In the genomic region with DNA sequence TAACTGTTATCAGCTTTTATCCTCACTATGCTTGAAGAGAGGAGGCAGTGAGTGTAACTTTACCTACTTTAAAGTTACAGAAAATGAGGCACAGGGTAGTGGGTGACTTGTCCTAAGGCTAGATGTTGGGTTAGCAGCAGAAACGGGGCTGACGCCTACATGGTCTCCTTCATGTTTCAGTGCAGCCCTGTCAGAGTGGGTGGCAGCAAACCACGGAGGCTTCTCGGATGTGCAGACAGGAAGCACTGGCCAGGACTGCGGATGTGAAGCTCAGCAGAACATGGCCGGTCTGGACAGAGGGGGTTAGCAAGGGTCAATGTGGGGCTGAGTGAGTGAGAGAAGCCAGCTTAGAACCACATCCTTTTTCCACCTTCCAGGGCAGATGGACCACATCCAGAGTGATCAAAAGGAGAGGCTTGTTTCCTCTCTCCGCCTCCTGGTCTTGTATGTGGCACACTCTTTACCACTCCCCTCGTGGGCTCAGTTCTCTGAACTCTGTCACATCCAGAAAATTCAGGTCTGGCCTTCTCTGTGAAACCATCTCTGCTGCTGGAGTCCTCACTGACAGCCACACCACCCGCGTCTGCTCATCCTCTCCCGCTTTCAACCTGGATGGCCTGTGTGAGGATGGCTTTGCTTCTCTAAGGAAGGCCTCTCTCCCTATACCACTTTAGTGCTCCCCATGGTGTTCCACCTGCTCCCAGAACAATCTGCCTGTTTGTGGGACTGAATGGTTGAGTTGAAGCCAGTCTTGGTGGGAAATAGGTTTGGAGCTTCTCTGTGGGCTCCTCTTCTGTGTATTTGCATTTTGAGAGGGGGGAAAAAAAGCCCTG, we compare ENCODE assay signal across 10 cellular contexts. TPM values are rescaled to one million over a fixed set of nuclear protein-coding genes. Genes with fewer than 3 reads are reported as not detected.
DNase-seq lines count a peak whose midpoint lies in the region; ATAC-seq and TF ChIP-seq lines count a peak whose summit lies in the region.
"Had no signal": no experiment of that assay in that cellular context is flagged by ENCODE, and none has a peak within 500 bp of the region (broad histone marks: within the 10 kb centered on the region; RNA-seq: fewer than 3 reads in every experiment).

No MANE protein-coding gene starts in this region.

- H3K4me1 ChIP-seq in SJCRH30: peaks cover 13% of the 10 kb centered on the region

- H3K4me3 ChIP-seq in SJCRH30: no peak overlapping the region

- no peak overlapping the region for H3K4me3 Mint-ChIP-seq in mesothelial cell of epicardium

- no peaks in the 10 kb centered on the region for H3K9me3 ChIP-seq in SJCRH30 (replicated peaks)

- H3K9me3 Mint-ChIP-seq in mesothelial cell of epicardium: no peaks in the 10 kb centered on the region

- H3K27me3 ChIP-seq in SJCRH30: no peaks in the 10 kb centered on the region

- no peak for TF ChIP-seq CTCF in mesothelial cell of epicardium (IDR thresholded peaks at IDR 0.05; ENCODE audit: unreplicated experiment)

- H3K36me3 Mint-ChIP-seq in mesothelial cell of epicardium: no peaks in the 10 kb centered on the region

- intact Hi-C loops in Right ventricle myocardium inferior (cut with DNase I): no loop called here

- H3K27ac Mint-ChIP-seq in mesothelial cell of epicardium: no peak overlapping the region

- peaks cover 38% of the 10 kb centered on the region for H3K4me1 Mint-ChIP-seq in mesothelial cell of epicardium

- no peak overlapping the region for H3K27ac ChIP-seq in SJCRH30
- H3K27ac ChIP-seq: HL-60 had no signal

- no peaks in the 10 kb centered on the region for H3K27me3 Mint-ChIP-seq in mesothelial cell of epicardium (ENCODE audit: low read depth)

- DNase-seq in EL (peak; percentile 28), NAMALWA (ENCODE audit: low spot score) (peak; percentile 30), Right ventricle myocardium inferior (ENCODE audit: missing footprints) (peak; percentile 81), mesothelial cell of epicardium (ENCODE audit: low spot score in 2 of 2, unreplicated experiment in 2 of 2) (no peak), SJCRH30 (no peak)
- DNase-seq in activated T-helper 1 cell treated with anti-CD3 and anti-CD28 coated beads, Interleukin-2, amount 50 U/mL, for 16 hours (ENCODE audit: low read depth in 1 of 2, low spot score in 1 of 2): peak; percentile 33 to 48
- peak; percentile 52 to 72 for DNase-seq in stimulated activated CD4-positive, alpha-beta T cell treated with anti-CD3 and anti-CD28 coated beads, Interleukin-12 subunit alpha, Interleukin-12 subunit beta, amount 100 ng/mL, for 24 hours (ENCODE audit: low read depth in 2 of 2)

- H3K36me3 ChIP-seq in SJCRH30: no peaks in the 10 kb centered on the region

- ATAC-seq in GM21723 (IDR thresholded peaks at IDR 0.05; ENCODE audit: unreplicated experiment): peak; percentile 84
- ATAC-seq in Right ventricle myocardium inferior: peak; percentile 83

RNA-seq across cellular contexts. Expression of a gene that starts 14.1 kb away (rescaled TPM):
- 22.4 TPM for total RNA-seq in Right ventricle myocardium inferior
- total RNA-seq in mesothelial cell of epicardium: 34.7 to 37.3 TPM (median 35.3 TPM) in 3 replicates
- total RNA-seq in SJCRH30 (2014; rRNA removed; shearing (Covaris generic)): 5.2 and 5.9 TPM in 2 replicates

RNA-seq across cellular contexts. Expression of a gene that starts 50.8 kb away (rescaled TPM):
- total RNA-seq in Right ventricle myocardium inferior (not detected), mesothelial cell of epicardium (0.24 to 0.34 TPM (median 0.34 TPM) in 3 replicates)
- total RNA-seq in SJCRH30 (2014; rRNA removed; shearing (Covaris generic)): 0.06 and 0.25 TPM in 2 replicates
- total RNA-seq: mononuclear cell had no signal

Comparison
In these comparisons a context has a peak if more than half of its experiments do, and no peak if none do; other contexts are left out.
1. DNase-seq: peak in EL (single experiment), NAMALWA (single experiment), activated T-helper 1 cell treated with anti-CD3 and anti-CD28 coated beads, Interleukin-2, amount 50 U/mL, for 16 hours (2 of 2), Right ventricle myocardium inferior (single experiment) and stimulated activated CD4-positive, alpha-beta T cell treated with anti-CD3 and anti-CD28 coated beads, Interleukin-12 subunit alpha, Interleukin-12 subunit beta, amount 100 ng/mL, for 24 hours (2 of 2); none in mesothelial cell of epicardium (0 of 2) and SJCRH30 (0 of 2).